Comparison of ENCODE assay signal across 8 cellular contexts in the genomic region with DNA sequence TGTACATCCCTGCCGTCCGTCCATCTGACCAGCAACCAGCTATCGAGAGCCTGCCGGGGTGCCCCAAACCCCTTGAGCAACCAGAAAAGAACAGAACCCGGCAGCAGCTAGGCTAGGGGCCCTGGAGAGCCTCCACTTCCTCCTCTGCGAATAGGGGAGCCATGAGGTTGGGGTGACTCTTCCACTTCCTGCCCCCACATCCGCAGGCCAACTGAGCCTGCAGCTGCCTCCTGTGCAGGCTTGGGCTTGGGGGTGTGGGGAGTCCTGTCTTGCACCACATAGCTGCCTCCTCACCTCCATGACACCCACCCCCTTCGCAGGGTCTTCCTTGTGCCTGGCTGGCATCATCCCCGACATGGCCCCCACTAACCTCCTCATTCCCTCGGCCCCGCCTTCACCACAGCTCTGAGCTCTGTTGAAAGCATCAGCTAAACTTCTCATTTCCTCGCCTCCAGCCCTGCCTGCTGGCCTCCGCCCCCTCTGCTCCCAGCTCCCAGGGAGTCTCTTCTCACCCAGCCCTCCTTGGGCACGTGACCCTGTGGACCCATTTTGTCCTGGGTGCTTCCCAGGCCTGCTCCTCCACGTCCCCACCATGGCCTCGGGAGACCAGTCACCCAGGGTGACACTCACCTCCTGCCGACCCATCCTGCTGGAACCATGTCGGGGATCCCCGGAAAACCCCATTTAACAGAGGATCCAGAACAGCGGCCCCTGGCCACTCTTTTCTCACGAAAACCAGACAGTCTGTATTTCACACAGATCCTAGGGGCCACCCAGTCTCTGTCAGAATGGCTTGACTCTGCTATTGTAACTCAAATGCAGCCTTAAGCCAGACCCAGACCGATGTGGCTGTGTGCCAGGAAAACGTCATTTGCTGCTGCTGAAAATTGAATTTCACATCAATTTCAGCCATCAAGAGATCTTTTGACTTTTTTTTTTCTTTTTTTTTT. TPM values are rescaled to one million over a fixed set of nuclear protein-coding genes. Genes with fewer than 3 reads are reported as not detected.
DNase-seq lines count a peak whose midpoint lies in the region; ATAC-seq and TF ChIP-seq lines count a peak whose summit lies in the region.

No MANE protein-coding gene starts in this region.

- TF ChIP-seq CTCF in RWPE1 (conservative IDR thresholded peaks at IDR 0.05; ENCODE audit: low read depth) = no peak

- POLR2A ChIA-PET in RWPE1 (lab: Yijun Ruan, JAX; ENCODE audit: low non-redundant PET) = no interaction called here

- H3K27ac ChIP-seq in RWPE1 = peak overlapping the region; percentile 55

- intact Hi-C loops in left cardiac atrium (cut with DNase I) = no loop called here

- peak; percentile 61 for ATAC-seq in GM18505 (IDR thresholded peaks at IDR 0.05; ENCODE audit: unreplicated experiment)
- ATAC-seq in HG02852 (IDR thresholded peaks at IDR 0.05; ENCODE audit: unreplicated experiment) = peak; percentile 60
- ATAC-seq in left cardiac atrium = peak; percentile 75 to 79

- peak; percentile 76 for TF ChIP-seq POLR2A in GM18505 (IDR thresholded peaks at IDR 0.05; ENCODE audit: borderline replicate concordance, extremely low read depth, insufficient read depth, insufficient read length)

- DNase-seq in RWPE1 (ENCODE audit: low spot score) (no peak), activated gamma-delta T cell (lab: John Stamatoyannopoulos, UW) (peak; percentile 49), left cardiac atrium (peak; percentile 75), SW 1271 (lab: John Stamatoyannopoulos, UW) (no peak), HCEC 1CT (no peak)
- DNase-seq in stimulated activated CD4-positive, alpha-beta T cell treated with anti-CD3 and anti-CD28 coated beads, Interleukin-12 subunit alpha, Interleukin-12 subunit beta, amount 100 ng/mL, for 48 hours (ENCODE audit: low read depth in 2 of 3, low spot score in 1 of 3) = peak; percentile 36 to 40 (median 39)

- CTCF ChIA-PET in RWPE1 (lab: Yijun Ruan, JAX) = no interaction called here

RNA-seq across cellular contexts. Expression of a gene that starts 50.4 kb away (rescaled TPM):
- 10 to 100 TPM; 32.5 to 44.6 TPM for total RNA-seq in left cardiac atrium

RNA-seq across cellular contexts. Expression of a gene that starts 50.8 kb away (rescaled TPM):
- total RNA-seq in left cardiac atrium = 1 to 10 TPM; 3.9 to 5.0 TPM

Comparison
In these comparisons a context has a peak if more than half of its experiments do, and no peak if none do; other contexts are left out.
1. DNase-seq: peak in activated gamma-delta T cell (single experiment), left cardiac atrium (single experiment) and stimulated activated CD4-positive, alpha-beta T cell treated with anti-CD3 and anti-CD28 coated beads, Interleukin-12 subunit alpha, Interleukin-12 subunit beta, amount 100 ng/mL, for 48 hours (3 of 3); none in RWPE1 (single experiment), SW 1271 (0 of 2) and HCEC 1CT (single experiment).
2. Peak in every context shown above with its lines, with median percentiles within 50 percentile points of each other: ATAC-seq.